ENCODE assay signal across 11 cellular contexts in genomic region chr5:10315824-10316509, GRCh38.
"Had no signal": no experiment of that assay in that cellular context is flagged by ENCODE, and none has a peak within 500 bp of the region (broad histone marks: within the 10 kb centered on the region; RNA-seq: fewer than 3 reads in every experiment).

No MANE protein-coding gene starts in this region.

- H3K27me3 ChIP-seq: esophagus squamous epithelium, tibial nerve had no signal

- DNase-seq: activated CD4-positive, alpha-beta T cell treated with anti-CD3 and anti-CD28 coated beads, Interleukin-2, amount 50 U/mL, for 4 hours; activated CD4-positive, CD25-positive, alpha-beta regulatory T cell treated with anti-CD3 and anti-CD28 coated beads, Interleukin-2, amount 50 U/mL, for 72 hours; activated gamma-delta T cell; activated naive CD8-positive, alpha-beta T cell treated with anti-CD3 and anti-CD28 coated beads for 36 hours; activated T-cell treated with anti-CD3 and anti-CD28 coated beads, Interleukin-2, amount 50 U/mL, for 1 hour; esophagus squamous epithelium; foreskin fibroblast; natural killer cell had no signal

- H3K36me3 Mint-ChIP-seq: activated naive CD8-positive, alpha-beta T cell treated with anti-CD3 and anti-CD28 coated beads for 36 hours; natural killer cell had no signal

- H3K4me3 ChIP-seq: esophagus squamous epithelium, skin epidermis, tibial nerve had no signal

- H3K36me3 ChIP-seq: esophagus squamous epithelium, tibial nerve had no signal

- H3K4me1 ChIP-seq: esophagus squamous epithelium had no signal

- H3K9me3 Mint-ChIP-seq: activated naive CD8-positive, alpha-beta T cell treated with anti-CD3 and anti-CD28 coated beads for 36 hours; natural killer cell; T-helper 2 cell treated with Interferon-gamma antibody and Interleukin-4, amounts not matched to agents 5 μg/mL and 100 μg/mL, for 36 hours had no signal

- H3K27ac Mint-ChIP-seq: activated naive CD8-positive, alpha-beta T cell treated with anti-CD3 and anti-CD28 coated beads for 36 hours; natural killer cell; T-helper 2 cell treated with Interferon-gamma antibody and Interleukin-4, amounts not matched to agents 5 μg/mL and 100 μg/mL, for 36 hours had no signal

- H3K9me3 ChIP-seq: esophagus squamous epithelium, tibial nerve had no signal

- H3K27ac ChIP-seq: esophagus squamous epithelium, skin epidermis, tibial nerve had no signal

- ATAC-seq: natural killer cell had no signal
